ENCODE assay signal across 23 cellular contexts in the genomic region with DNA sequence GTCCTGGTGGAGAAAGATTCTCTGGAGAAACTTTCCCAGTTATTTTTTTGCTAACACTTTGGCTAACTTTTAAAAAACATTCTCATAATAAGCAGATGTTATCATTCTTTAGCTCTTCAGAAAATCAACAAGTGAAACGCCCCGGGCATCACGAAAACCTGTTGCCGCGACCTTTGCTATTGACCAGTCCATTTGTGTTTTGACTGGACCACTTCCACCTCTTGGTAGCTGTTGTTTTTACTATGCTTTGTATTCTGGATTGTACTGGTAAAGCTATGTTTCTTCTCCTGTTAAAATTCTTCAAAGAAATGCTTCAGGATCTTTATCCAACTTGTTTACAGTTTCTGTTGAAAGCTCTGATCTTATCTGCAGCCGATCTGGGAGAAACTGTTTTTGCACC. TPM values are rescaled to one million over a fixed set of nuclear protein-coding genes. Genes with fewer than 3 reads are reported as not detected.
DNase-seq lines count a peak whose midpoint lies in the region; ATAC-seq and TF ChIP-seq lines count a peak whose summit lies in the region.
"Had no signal": no experiment of that assay in that cellular context is flagged by ENCODE, and none has a peak within 500 bp of the region (broad histone marks: within the 10 kb centered on the region; RNA-seq: fewer than 3 reads in every experiment).

No MANE protein-coding gene starts in this region.

- H3K4me1 Mint-ChIP-seq in MCF 10A (ENCODE audit: insufficient read depth, unreplicated experiment) (no peaks in the 10 kb centered on the region), mesothelial cell of epicardium (peaks cover 9% of the 10 kb centered on the region)

- H3K36me3 Mint-ChIP-seq in MCF 10A (ENCODE audit: insufficient read depth, unreplicated experiment): no peaks in the 10 kb centered on the region
- H3K36me3 Mint-ChIP-seq in mesothelial cell of epicardium: no peaks in the 10 kb centered on the region
- H3K36me3 Mint-ChIP-seq: CD8-positive, alpha-beta T cell had no signal

- ATAC-seq in heart left ventricle: no peak
- ATAC-seq: CD8-positive, alpha-beta T cell; SK-N-SH treated with all-trans-retinoic acid at 6 μM for 48 hours had no signal

- DNase-seq in MCF 10A (ENCODE audit: unreplicated experiment) (no peak), fibroblast of villous mesenchyme (ENCODE audit: low read depth) (peak; percentile 93), mesothelial cell of epicardium (ENCODE audit: low spot score in 2 of 2, unreplicated experiment in 2 of 2) (no peak), NCI-H2107 treated with DMSO at 0.1 percent for 48 hours (lab: John Stamatoyannopoulos, UW; ENCODE audit: unreplicated experiment) (no peak), heart left ventricle (no peak), DMS153 treated with DMSO at 0.1 percent for 48 hours (lab: John Stamatoyannopoulos, UW; ENCODE audit: unreplicated experiment) (no peak), NCI-H526 (lab: John Stamatoyannopoulos, UW) (no peak)
- DNase-seq: 8988T; C1 segment of cervical spinal cord; CD8-positive, alpha-beta T cell; DMS53; GDM1; Kasumi-1; MM.1S; NCI-H1048; NCI-H1417 treated with DMSO at 0.1 percent for 48 hours; NCI-H1930; NCI-H226; NCI-H510A treated with DMSO at 0.1 percent for 48 hours; NCI-H82; Peyer's patch had no signal

- no peaks in the 10 kb centered on the region for H3K4me1 ChIP-seq in heart left ventricle
- H3K4me1 ChIP-seq: Peyer's patch had no signal

- H3K4me3 ChIP-seq in fibroblast of villous mesenchyme (ENCODE audit: low read depth, low read length) (no peak overlapping the region), heart left ventricle (no peak overlapping the region)
- H3K4me3 ChIP-seq: Peyer's patch had no signal

- CTCF ChIA-PET in MCF 10A (lab: Yijun Ruan, JAX): interaction anchor here (0.6 to 0.9 kb wide), 2 partner anchors 15 to 19 kb away, joined by 3 to 4 read pairs; no protein-coding TSS in a partner anchor

- H3K36me3 ChIP-seq in heart left ventricle: no peaks in the 10 kb centered on the region
- H3K36me3 ChIP-seq: Peyer's patch had no signal

- no peaks in the 10 kb centered on the region for H3K9me3 ChIP-seq in heart left ventricle
- H3K9me3 ChIP-seq: Peyer's patch had no signal

- POLR2A ChIA-PET in MCF 10A (lab: Yijun Ruan, JAX): interaction anchor here (0.6 to 0.9 kb wide), 2 partner anchors 9 to 254 kb away, joined by 3 to 4 read pairs; no protein-coding TSS in a partner anchor

- H3K27ac ChIP-seq in 22Rv1: peak overlapping the region; percentile 36; the same call in 1 of the 2 replicates
- H3K27ac ChIP-seq in heart left ventricle: no peak overlapping the region
- H3K27ac ChIP-seq: Peyer's patch had no signal

- H3K4me3 Mint-ChIP-seq in MCF 10A (ENCODE audit: unreplicated experiment) (no peak overlapping the region), mesothelial cell of epicardium (no peak overlapping the region)
- H3K4me3 Mint-ChIP-seq: CD8-positive, alpha-beta T cell had no signal

- WGBS in heart left ventricle, 4 donors: 56 to 66% (median 63%) methylated on average over 6 of the region's 6 CpGs

- TF ChIP-seq POLR2A in heart left ventricle (IDR thresholded peaks at IDR 0.05): no peak

- no peak for TF ChIP-seq CTCF in 22Rv1 (IDR thresholded peaks at IDR 0.05)
- TF ChIP-seq CTCF in MCF 10A (IDR thresholded peaks at IDR 0.05; ENCODE audit: unreplicated experiment): no peak
- TF ChIP-seq CTCF in fibroblast of villous mesenchyme (IDR thresholded peaks at IDR 0.05; ENCODE audit: insufficient read depth, low read depth, low read length): no peak
- no peak for TF ChIP-seq CTCF in mesothelial cell of epicardium (IDR thresholded peaks at IDR 0.05; ENCODE audit: unreplicated experiment)
- TF ChIP-seq CTCF in heart left ventricle (IDR thresholded peaks at IDR 0.05): no peak

- no TSS peak for BruUV-seq in MCF 10A (replicated peaks; lab: Mats Ljungman, UMichigan)

- intact Hi-C loops in MCF 10A (cut with micrococcal nuclease) (no loop called here), heart left ventricle (cut with DNase I) (no loop called here)

- H3K27ac Mint-ChIP-seq in MCF 10A (ENCODE audit: low read depth, unreplicated experiment): peak overlapping the region; percentile 40
- peak overlapping the region; percentile 32 for H3K27ac Mint-ChIP-seq in mesothelial cell of epicardium
- H3K27ac Mint-ChIP-seq: CD8-positive, alpha-beta T cell had no signal

- no peaks in the 10 kb centered on the region for H3K27me3 ChIP-seq in heart left ventricle
- H3K27me3 ChIP-seq: Peyer's patch had no signal

- H3K9me3 Mint-ChIP-seq in MCF 10A (ENCODE audit: unreplicated experiment) (no peaks in the 10 kb centered on the region), mesothelial cell of epicardium (peaks cover 22% of the 10 kb centered on the region)

- no peaks in the 10 kb centered on the region for H3K27me3 Mint-ChIP-seq in MCF 10A (ENCODE audit: insufficient read depth, unreplicated experiment)
- no peaks in the 10 kb centered on the region for H3K27me3 Mint-ChIP-seq in mesothelial cell of epicardium (ENCODE audit: low read depth)

RNA-seq across cellular contexts. Expression of a gene that starts 23.2 kb away (rescaled TPM):
- total RNA-seq in MCF 10A (2022): 129 and 173 TPM in 2 replicates
- 88.3 and 114 TPM in 2 replicates for total RNA-seq in fibroblast of villous mesenchyme
- total RNA-seq in mesothelial cell of epicardium: 58.4 to 59.7 TPM (median 59.0 TPM) in 3 replicates
- total RNA-seq in heart left ventricle: 10 to 100 TPM; 14.6 to 40.8 (median 27.9) TPM
- 10 to 100 TPM; 17.3 to 35.4 TPM for polyA plus RNA-seq in heart left ventricle
